ENCODE assay signal across 26 cellular contexts in the genomic region with DNA sequence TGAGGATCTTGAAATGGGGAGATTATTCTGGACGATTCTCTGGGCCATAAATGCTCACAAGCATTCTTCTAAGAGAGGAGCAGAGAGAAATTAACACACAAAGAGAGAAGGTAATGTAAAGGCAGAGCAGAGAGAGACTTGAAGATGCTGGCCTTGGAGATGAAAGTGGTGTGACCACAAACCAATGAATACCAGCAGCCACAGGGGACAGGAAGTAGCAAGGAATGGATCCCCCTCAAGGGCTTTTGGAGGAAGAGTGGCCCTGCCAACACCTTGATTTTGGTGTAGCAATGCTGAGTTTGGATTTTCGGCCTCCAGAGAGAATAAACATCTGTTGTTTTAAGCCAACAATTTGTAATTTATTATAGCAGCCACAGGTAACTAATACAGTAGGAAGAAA.
"Had no signal": no experiment of that assay in that cellular context is flagged by ENCODE, and none has a peak within 500 bp of the region (broad histone marks: within the 10 kb centered on the region; RNA-seq: fewer than 3 reads in every experiment).

No MANE protein-coding gene starts in this region.

- H3K4me2 ChIP-seq: hepatocyte had no signal

- H3K4me3 Mint-ChIP-seq: dendritic cell treated with granulocyte-macrophage colony-stimulating factor and Interleukin-4, amounts not matched to agents 40 ng/mL and 50 ng/mL, for 4 days; effector memory CD8-positive, alpha-beta T cell; endodermal cell had no signal

- H3K36me3 ChIP-seq: colonic mucosa, esophagus muscularis mucosa, esophagus squamous epithelium, gastrocnemius medialis, gastroesophageal sphincter, heart left ventricle, heart right ventricle had no signal

- H3K4me1 Mint-ChIP-seq: endodermal cell had no signal

- H3K9me3 ChIP-seq: colonic mucosa, esophagus muscularis mucosa, esophagus squamous epithelium, gastrocnemius medialis, gastroesophageal sphincter had no signal

- H3K79me2 ChIP-seq: hepatocyte had no signal

- H3K27me3 Mint-ChIP-seq: dendritic cell treated with granulocyte-macrophage colony-stimulating factor and Interleukin-4, amounts not matched to agents 40 ng/mL and 50 ng/mL, for 4 days; effector memory CD8-positive, alpha-beta T cell had no signal

- H3K27ac Mint-ChIP-seq: dendritic cell treated with granulocyte-macrophage colony-stimulating factor and Interleukin-4, amounts not matched to agents 40 ng/mL and 50 ng/mL, for 4 days; effector memory CD8-positive, alpha-beta T cell; endodermal cell had no signal

- H3K4me3 ChIP-seq: colonic mucosa, coronary artery, dorsolateral prefrontal cortex, esophagus muscularis mucosa, esophagus squamous epithelium, gastrocnemius medialis, gastroesophageal sphincter, heart left ventricle, heart right ventricle, hepatocyte had no signal

- H3K27me3 ChIP-seq: colonic mucosa, esophagus muscularis mucosa, esophagus squamous epithelium, foreskin keratinocyte, gastrocnemius medialis, gastroesophageal sphincter, hepatocyte had no signal

- ATAC-seq: effector memory CD8-positive, alpha-beta T cell; esophagus mucosa; foreskin keratinocyte; gastrocnemius medialis; gastroesophageal sphincter; heart left ventricle; heart right ventricle had no signal

- DNase-seq: colonic mucosa; cortex of kidney; dermis blood vessel endothelial cell; dorsolateral prefrontal cortex; effector CD4-positive, alpha-beta T cell; effector CD8-positive, alpha-beta T cell; effector memory CD4-positive, alpha-beta T cell; effector memory CD8-positive, alpha-beta T cell; endodermal cell; erythroblast; esophagus squamous epithelium; foreskin fibroblast; foreskin keratinocyte; foreskin melanocyte; gastrocnemius medialis; glutamatergic neuron; head of caudate nucleus; heart left ventricle; heart right ventricle had no signal

- H3K27ac ChIP-seq: colonic mucosa, coronary artery, dorsolateral prefrontal cortex, epithelial cell of prostate, esophagus muscularis mucosa, esophagus squamous epithelium, foreskin keratinocyte, gastrocnemius medialis, gastroesophageal sphincter, heart left ventricle, heart right ventricle, hepatocyte had no signal

- H2AFZ ChIP-seq: hepatocyte had no signal

- H3K4me1 ChIP-seq: colonic mucosa, esophagus muscularis mucosa, esophagus squamous epithelium, foreskin keratinocyte, gastrocnemius medialis, gastroesophageal sphincter, heart right ventricle had no signal
